1 cellular context compared by ENCODE assay signal in genomic region chr3:180601688-180602666, GRCh38.
TF ChIP-seq lines count a peak whose summit lies in the region.

Gene TTC14 (plus strand): TSS chr3:180602163. CDS start chr3:180602262, 99 bp downstream.

TF ChIP-seq in K562, 482 proteins besides CTCF, POLR2A, EP300 and RAD21 (continued from another document and continues in another):
- TF ChIP-seq ARID3B (CRISPR knock-in tag; IDR thresholded peaks at IDR 0.05; ENCODE audit: borderline replicate concordance) (no peak), CEBPB (tag; IDR thresholded peaks at IDR 0.05) (peak; percentile 93), CCNT2 (IDR thresholded peaks at IDR 0.05; ENCODE audit: borderline replicate concordance, extremely low read depth, insufficient read length, low read depth, low read length) (no peak), ZNF444 (CRISPR knock-in tag; IDR thresholded peaks at IDR 0.05) (no peak), BRCA1 (IDR thresholded peaks at IDR 0.05) (no peak), BRCA1 (CRISPR knock-in tag; IDR thresholded peaks at IDR 0.05) (no peak), KAT7 (CRISPR knock-in tag; IDR thresholded peaks at IDR 0.05; ENCODE audit: borderline replicate concordance) (no peak; the same call in 1 of the 2 replicates), CHD7 (IDR thresholded peaks at IDR 0.05; ENCODE audit: low read depth, low read length) (no peak), CTBP1 (IDR thresholded peaks at IDR 0.05; ENCODE audit: borderline replicate concordance) (peak; percentile 43; the same call in 1 of the 2 replicates), JUND (IDR thresholded peaks at IDR 0.05; ENCODE audit: borderline replicate concordance, low read depth, low read length) (peak; percentile 19; the same call in 1 of the 2 replicates), JUND (tag; IDR thresholded peaks at IDR 0.05; ENCODE audit: borderline replicate concordance, low read depth, low read length) (peak; percentile 55; the same call in 2 of the 3 replicates), ZC3H4 (CRISPR knock-in tag; IDR thresholded peaks at IDR 0.05; ENCODE audit: borderline replicate concordance) (no peak), ETV5 (CRISPR knock-in tag; IDR thresholded peaks at IDR 0.05; ENCODE audit: low read depth) (peak; percentile 87), PTBP1 (IDR thresholded peaks at IDR 0.05; ENCODE audit: low read depth, low read length) (no peak), NCOA1 (IDR thresholded peaks at IDR 0.05; ENCODE audit: low read depth) (peak; percentile 77; the same call in 1 of the 2 replicates), VEZF1 (CRISPR knock-in tag; IDR thresholded peaks at IDR 0.05) (peak; percentile 84), MTF1 (CRISPR knock-in tag; IDR thresholded peaks at IDR 0.05; ENCODE audit: borderline replicate concordance) (no peak), ZBTB2 (IDR thresholded peaks at IDR 0.05) (no peak), RREB1 (CRISPR knock-in tag; IDR thresholded peaks at IDR 0.05) (no peak), CBX2 (IDR thresholded peaks at IDR 0.05; ENCODE audit: insufficient read depth, low read length, poor library complexity, severe bottlenecking) (no peak), CHCHD3 (CRISPR knock-in tag; IDR thresholded peaks at IDR 0.05) (no peak), SAFB2 (IDR thresholded peaks at IDR 0.05; ENCODE audit: borderline replicate concordance, low read depth, low read length, severe bottlenecking) (no peak), ZBTB49 (CRISPR knock-in tag; IDR thresholded peaks at IDR 0.05; ENCODE audit: borderline replicate concordance) (0 out of 2 replicates have a peak, but pooled peaks have one; percentile 33), ZNF282 (CRISPR knock-in tag; IDR thresholded peaks at IDR 0.05) (no peak), ZBTB43 (CRISPR knock-in tag; IDR thresholded peaks at IDR 0.05) (no peak), ZNF668 (CRISPR knock-in tag; IDR thresholded peaks at IDR 0.05) (no peak), SIN3A (IDR thresholded peaks at IDR 0.05; ENCODE audit: borderline replicate concordance in 2 of 2, control insufficient read depth in 1 of 2, low read depth in 2 of 2, low read length in 2 of 2) (peak in 1 of 2 experiments; percentile 83; a peak in 1 of 4 replicates), LARP7 (IDR thresholded peaks at IDR 0.05) (no peak), YBX1 (IDR thresholded peaks at IDR 0.05) (no peak)
